ENCODE assay signal across 29 cellular contexts in the genomic region with DNA sequence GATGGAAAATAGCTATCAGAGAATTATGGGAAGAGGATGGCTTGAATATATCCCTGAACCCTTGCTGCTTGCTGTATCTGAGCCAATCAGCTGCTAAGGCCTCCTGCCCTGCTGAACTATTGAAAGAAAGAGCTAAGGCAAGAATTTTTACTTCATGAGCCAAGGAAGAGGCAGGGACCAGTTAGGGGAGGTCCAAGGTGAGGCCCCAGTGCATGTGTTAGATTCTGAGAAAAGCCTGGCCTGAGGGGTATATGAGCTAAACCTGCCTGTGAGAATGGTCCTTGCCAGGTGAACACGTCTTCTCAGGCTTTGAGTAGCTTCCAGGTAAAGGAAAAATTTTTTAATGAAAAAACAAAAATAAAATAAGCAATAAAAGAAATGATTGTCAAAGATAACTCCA.
"Had no signal": no experiment of that assay in that cellular context is flagged by ENCODE, and none has a peak within 500 bp of the region (broad histone marks: within the 10 kb centered on the region; RNA-seq: fewer than 3 reads in every experiment).

No MANE protein-coding gene starts in this region.

- H3K4me3 Mint-ChIP-seq: activated CD4-positive, alpha-beta memory T cell treated with anti-CD3 and anti-CD28 coated beads, Interleukin-2, amount 10 ng/mL, durations not matched to agents 7 days and 5 days; activated CD4-positive, alpha-beta T cell treated with anti-CD3 and anti-CD28 coated beads, Interleukin-2, amount 10 ng/mL, durations not matched to agents 7 days and 5 days; activated naive CD4-positive, alpha-beta T cell treated with anti-CD3 and anti-CD28 coated beads, Interleukin-2, amount 10 ng/mL, durations not matched to agents 7 days and 5 days; activated T-cell treated with anti-CD3 and anti-CD28 coated beads, Interleukin-2, amount 50 U/mL, for 24 hours; nephron; T-helper 1 cell treated with Interleukin-12 subunit alpha and Interleukin-12 subunit beta and Interleukin-4 antibody, amounts not matched to agents 30 μg/mL and 1 μg/mL, for 36 hours had no signal

- H3K4me1 ChIP-seq: gastroesophageal sphincter, left ventricle myocardium inferior, right lobe of liver, testis, transverse colon had no signal

- H3K9me3 Mint-ChIP-seq: activated CD4-positive, alpha-beta memory T cell treated with anti-CD3 and anti-CD28 coated beads, Interleukin-2, amount 10 ng/mL, durations not matched to agents 7 days and 5 days; activated CD4-positive, alpha-beta T cell treated with anti-CD3 and anti-CD28 coated beads, Interleukin-2, amount 10 ng/mL, durations not matched to agents 7 days and 5 days; activated naive CD4-positive, alpha-beta T cell treated with anti-CD3 and anti-CD28 coated beads, Interleukin-2, amount 10 ng/mL, durations not matched to agents 7 days and 5 days; activated T-cell treated with anti-CD3 and anti-CD28 coated beads, Interleukin-2, amount 50 U/mL, for 24 hours; nephron; T-helper 1 cell treated with Interleukin-12 subunit alpha and Interleukin-12 subunit beta and Interleukin-4 antibody, amounts not matched to agents 30 μg/mL and 1 μg/mL, for 36 hours had no signal

- ATAC-seq: gastroesophageal sphincter; mucosa of descending colon; right lobe of liver; stimulated activated naive CD8-positive, alpha-beta T cell treated with anti-CD3 and anti-CD28 coated beads, Interleukin-15, Interleukin-2, amounts not matched to agents 100 U/mL and 50 U/mL, for 24 hours had no signal

- H2AFZ ChIP-seq: hepatocyte had no signal

- DNase-seq: activated CD4-positive, alpha-beta memory T cell treated with anti-CD3 and anti-CD28 coated beads, Interleukin-2, amount 10 ng/mL, durations not matched to agents 7 days and 5 days; activated CD4-positive, alpha-beta T cell treated with anti-CD3 and anti-CD28 coated beads for 1 hour; activated CD4-positive, alpha-beta T cell treated with anti-CD3 and anti-CD28 coated beads, Interleukin-2, amount 10 ng/mL, durations not matched to agents 7 days and 5 days; activated CD8-positive, alpha-beta memory T cell treated with anti-CD3 and anti-CD28 coated beads, Interleukin-2, amount 50 U/mL, for 48 hours; activated gamma-delta T cell; activated naive CD4-positive, alpha-beta T cell treated with anti-CD3 and anti-CD28 coated beads, Interleukin-2, amount 10 ng/mL, durations not matched to agents 7 days and 5 days; activated T-cell treated with anti-CD3 and anti-CD28 coated beads, Interleukin-2, amount 50 U/mL, for 24 hours; amniotic stem cell; brain microvascular endothelial cell; dorsolateral prefrontal cortex; effector memory CD4-positive, alpha-beta T cell; erythroblast; left ventricle myocardium inferior; mucosa of descending colon; right lobe of liver; stimulated activated CD4-positive, alpha-beta T cell treated with anti-CD3 and anti-CD28 coated beads, Interleukin-2, amount 100 ng/mL, for 48 hours; stimulated activated naive CD8-positive, alpha-beta T cell treated with anti-CD3 and anti-CD28 coated beads, Interleukin-15, Interleukin-2, amounts not matched to agents 100 U/mL and 50 U/mL, for 24 hours; T-helper 9 cell; testis; transverse colon had no signal

- H3K9me3 ChIP-seq: gastroesophageal sphincter, left ventricle myocardium inferior, mucosa of descending colon, neutrophil, right lobe of liver, testis, transverse colon had no signal

- H3K27me3 Mint-ChIP-seq: activated CD4-positive, alpha-beta memory T cell treated with anti-CD3 and anti-CD28 coated beads, Interleukin-2, amount 10 ng/mL, durations not matched to agents 7 days and 5 days; activated CD4-positive, alpha-beta T cell treated with anti-CD3 and anti-CD28 coated beads, Interleukin-2, amount 10 ng/mL, durations not matched to agents 7 days and 5 days; activated naive CD4-positive, alpha-beta T cell treated with anti-CD3 and anti-CD28 coated beads, Interleukin-2, amount 10 ng/mL, durations not matched to agents 7 days and 5 days; activated T-cell treated with anti-CD3 and anti-CD28 coated beads, Interleukin-2, amount 50 U/mL, for 24 hours had no signal

- H3K79me2 ChIP-seq: hepatocyte had no signal

- H3K27me3 ChIP-seq: brain microvascular endothelial cell, dorsolateral prefrontal cortex, gastroesophageal sphincter, hepatocyte, neutrophil, right lobe of liver, testis, transverse colon had no signal

- H3K27ac ChIP-seq: brain microvascular endothelial cell, coronary artery, dorsolateral prefrontal cortex, gastroesophageal sphincter, hepatocyte, left ventricle myocardium inferior, neutrophil, right lobe of liver, testis, transverse colon had no signal

- H3K4me1 Mint-ChIP-seq: activated CD4-positive, alpha-beta memory T cell treated with anti-CD3 and anti-CD28 coated beads, Interleukin-2, amount 10 ng/mL, durations not matched to agents 7 days and 5 days; activated CD4-positive, alpha-beta T cell treated with anti-CD3 and anti-CD28 coated beads, Interleukin-2, amount 10 ng/mL, durations not matched to agents 7 days and 5 days; activated naive CD4-positive, alpha-beta T cell treated with anti-CD3 and anti-CD28 coated beads, Interleukin-2, amount 10 ng/mL, durations not matched to agents 7 days and 5 days had no signal

- H3K4me3 ChIP-seq: coronary artery, dorsolateral prefrontal cortex, gastroesophageal sphincter, hepatocyte, left ventricle myocardium inferior, lung, mucosa of descending colon, right lobe of liver, testis, transverse colon had no signal

- H3K36me3 ChIP-seq: brain microvascular endothelial cell, gastroesophageal sphincter, left ventricle myocardium inferior, neutrophil, right lobe of liver, transverse colon had no signal

- H3K36me3 Mint-ChIP-seq: activated naive CD4-positive, alpha-beta T cell treated with anti-CD3 and anti-CD28 coated beads, Interleukin-2, amount 10 ng/mL, durations not matched to agents 7 days and 5 days had no signal

- FAIRE-seq: astrocyte, urothelium cell line had no signal

- H3K4me2 ChIP-seq: hepatocyte had no signal

- H3K27ac Mint-ChIP-seq: activated CD4-positive, alpha-beta memory T cell treated with anti-CD3 and anti-CD28 coated beads, Interleukin-2, amount 10 ng/mL, durations not matched to agents 7 days and 5 days; activated CD4-positive, alpha-beta T cell treated with anti-CD3 and anti-CD28 coated beads, Interleukin-2, amount 10 ng/mL, durations not matched to agents 7 days and 5 days; activated naive CD4-positive, alpha-beta T cell treated with anti-CD3 and anti-CD28 coated beads, Interleukin-2, amount 10 ng/mL, durations not matched to agents 7 days and 5 days; activated T-cell treated with anti-CD3 and anti-CD28 coated beads, Interleukin-2, amount 50 U/mL, for 24 hours; nephron; T-helper 1 cell treated with Interleukin-12 subunit alpha and Interleukin-12 subunit beta and Interleukin-4 antibody, amounts not matched to agents 30 μg/mL and 1 μg/mL, for 36 hours had no signal
